ENCODE assay signal across 8 cellular contexts in genomic region chr14:105485720-105486332, GRCh38. TPM values are rescaled to one million over a fixed set of nuclear protein-coding genes. Genes with fewer than 3 reads are reported as not detected.
DNase-seq lines count a peak whose midpoint lies in the region; ATAC-seq, FAIRE-seq and TF ChIP-seq lines count a peak whose summit lies in the region.

No MANE protein-coding gene starts in this region.

- H3K4me3 ChIP-seq in GM12875 (ENCODE audit: low read depth, low read length) (no peak overlapping the region), kidney (ENCODE audit: low read length in 2 of 2) (no peak overlapping the region), tibial artery (peak overlapping the region; percentile 63 to 65)

- H3K36me3 ChIP-seq in kidney (ENCODE audit: control insufficient read depth in 1 of 2, insufficient read depth in 2 of 2, low read length in 2 of 2): no peaks in the 10 kb centered on the region
- no peaks in the 10 kb centered on the region for H3K36me3 ChIP-seq in tibial artery

- DNase-seq in NCI-H524 (lab: John Stamatoyannopoulos, UW) (peak; percentile 56 to 84), kidney (no peak), tibial artery (no peak), HTR-8/SVneo (ENCODE audit: insufficient read length, low spot score) (no peak), DMS79 (lab: John Stamatoyannopoulos, UW) (no peak)
- peak; percentile 40 for DNase-seq in activated naive CD4-positive, alpha-beta T cell treated with anti-CD3 and anti-CD28 coated beads, Interleukin-2, amount 50 U/mL, for 16 hours

- H3K4me1 ChIP-seq in kidney (ENCODE audit: control insufficient read depth in 1 of 2, insufficient read depth in 1 of 2, low read depth in 1 of 2, low read length in 2 of 2) (peaks cover 21 to 36% of the 10 kb centered on the region in 2 donors), tibial artery (peaks cover 25 to 95% (median 86%) of the 10 kb centered on the region in 4 donors)

- H3K27ac ChIP-seq in kidney (ENCODE audit: low read depth in 2 of 2, low read length in 2 of 2): peak overlapping the region; percentile 4 to 32
- peak overlapping the region; percentile 97 to 98 for H3K27ac ChIP-seq in tibial artery

- intact Hi-C loops in kidney (cut with DNase I) (no loop called here), tibial artery (cut with DNase I; ENCODE audit: low total_unique reads) (no loop called here)

- H3K27me3 ChIP-seq in tibial artery: no peaks in the 10 kb centered on the region

- TF ChIP-seq CTCF in GM12875 (IDR thresholded peaks at IDR 0.05; ENCODE audit: borderline replicate concordance, insufficient read depth, low read depth, low read length): peak; percentile 52; the same call in 1 of the 2 replicates
- TF ChIP-seq CTCF in kidney (IDR thresholded peaks at IDR 0.05; ENCODE audit: borderline replicate concordance, extremely low read depth, insufficient read depth): peak; percentile 8
- TF ChIP-seq CTCF in tibial artery (IDR thresholded peaks at IDR 0.05): peak; percentile 22 to 31

- no peaks in the 10 kb centered on the region for H3K9me3 ChIP-seq in kidney (ENCODE audit: control insufficient read depth in 1 of 2, low read length in 2 of 2)
- H3K9me3 ChIP-seq in tibial artery: no peaks in the 10 kb centered on the region

- FAIRE-seq in kidney (lab: Jason Lieb, UNC): no peak
- FAIRE-seq in HTR-8/SVneo (lab: Jason Lieb, UNC): no peak

- no peak for ATAC-seq in GM21529 (IDR thresholded peaks at IDR 0.05; ENCODE audit: unreplicated experiment)

- H3K9ac ChIP-seq in kidney (ENCODE audit: low read length in 2 of 2): no peak overlapping the region

RNA-seq across cellular contexts. Expression of gene CRIP1, which starts 0.9 kb away (rescaled TPM):
- 381 TPM for total RNA-seq in kidney
- polyA plus RNA-seq in kidney (ENCODE audit: insufficient read depth, low read depth, low replicate concordance): 272 TPM

RNA-seq across cellular contexts. Expression of gene TEDC1, which starts 5.2 kb away (rescaled TPM):
- 13.2 TPM for total RNA-seq in kidney
- polyA plus RNA-seq in kidney (ENCODE audit: insufficient read depth, low read depth, low replicate concordance): 6.9 TPM

RNA-seq across cellular contexts. Expression of gene CRIP2, which starts 11.2 kb away (rescaled TPM):
- 357 TPM for total RNA-seq in kidney
- polyA plus RNA-seq in kidney (ENCODE audit: insufficient read depth, low read depth, low replicate concordance): 338 TPM

RNA-seq across cellular contexts. Expression of gene TMEM121, which starts 40.6 kb away (rescaled TPM):
- total RNA-seq in kidney: 3.1 TPM
- polyA plus RNA-seq in kidney (ENCODE audit: insufficient read depth, low read depth, low replicate concordance): 4.1 TPM

Comparison
In these comparisons a context has a peak if more than half of its experiments do, and no peak if none do; other contexts are left out.
1. H3K4me3 ChIP-seq: peak in tibial artery (2 of 2); none in GM12875 (single experiment) and kidney (0 of 2).
2. DNase-seq: peak in NCI-H524 (2 of 2) and activated naive CD4-positive, alpha-beta T cell treated with anti-CD3 and anti-CD28 coated beads, Interleukin-2, amount 50 U/mL, for 16 hours (single experiment); none in kidney (single experiment), tibial artery (0 of 2), HTR-8/SVneo (single experiment) and DMS79 (single experiment).
3. Peak in every context shown above with its lines, with median percentiles within 50 percentile points of each other: CTCF ChIP-seq.